ENCODE assay signal across 22 cellular contexts in genomic region chr15:40271915-40272712, GRCh38. TPM values are rescaled to one million over a fixed set of nuclear protein-coding genes. Genes with fewer than 3 reads are reported as not detected.
"Had no signal": no experiment of that assay in that cellular context is flagged by ENCODE, and none has a peak within 500 bp of the region (broad histone marks: within the 10 kb centered on the region; RNA-seq: fewer than 3 reads in every experiment).

No MANE protein-coding gene starts in this region.

- ATAC-seq: activated CD4-positive, CD25-positive, alpha-beta regulatory T cell treated with anti-CD3 and anti-CD28 coated beads, Interleukin-2, amount 50 U/mL, for 24 hours; activated CD8-positive, alpha-beta T cell treated with anti-CD3 and anti-CD28 coated beads for 36 hours; activated T-cell treated with anti-CD3 and anti-CD28 coated beads, Interleukin-2, amount 50 U/mL, for 72 hours had no signal

- H3K36me3 ChIP-seq: adrenal gland, MG63 had no signal

- H3K4me3 ChIP-seq: adrenal gland, MG63 had no signal

- H3K27ac ChIP-seq: adrenal gland had no signal

- DNase-seq: activated CD4-positive, alpha-beta T cell treated with anti-CD3 and anti-CD28 coated beads for 4 hours; activated CD8-positive, alpha-beta memory T cell treated with anti-CD3 and anti-CD28 coated beads, Interleukin-2, amount 50 U/mL, for 4 hours; activated gamma-delta T cell treated with Interleukin-2 at 50 U/mL for 16 hours; activated naive CD4-positive, alpha-beta T cell treated with anti-CD3 and anti-CD28 coated beads, Interleukin-2, amount 50 U/mL, for 16 hours; activated naive CD8-positive, alpha-beta T cell treated with anti-CD3 and anti-CD28 coated beads, Interleukin-2, amount 10 ng/mL, durations not matched to agents 7 days and 5 days; MG63; MV-4-11; NCI-H1105; NCI-H1436 treated with DMSO at 0.1 percent for 48 hours; NCI-H187; NCI-H2081; NCI-H510A treated with DMSO at 0.1 percent for 48 hours; NCI-H69; NK-92 treated with Interleukin-12 subunit alpha and Interleukin-12 subunit beta, amount 100 ng/mL, for 24 hours; OCI-M1; RPMI8226; SHP77 had no signal

- H3K27me3 ChIP-seq: adrenal gland, MG63 had no signal

- H3K9me3 ChIP-seq: adrenal gland, MG63 had no signal

RNA-seq across cellular contexts. Expression of gene ANKRD63, which starts 10.8 kb away (rescaled TPM):
- total RNA-seq: activated CD8-positive, alpha-beta T cell treated with anti-CD3 and anti-CD28 coated beads for 36 hours; activated T-cell treated with anti-CD3 and anti-CD28 coated beads, Interleukin-2, amount 50 U/mL, for 72 hours; adrenal gland had no signal
- polyA plus RNA-seq: adrenal gland had no signal

RNA-seq across cellular contexts. Expression of gene PAK6, which starts 33.3 kb away (rescaled TPM):
- total RNA-seq: SK-MEL-5 had no signal
